ENCODE assay signal across 8 cellular contexts in genomic region chr2:234427081-234428058, GRCh38.
DNase-seq lines count a peak whose midpoint lies in the region; ATAC-seq, FAIRE-seq and TF ChIP-seq lines count a peak whose summit lies in the region.

No MANE protein-coding gene starts in this region.

- no peak for TF ChIP-seq POLR2A in endothelial cell of umbilical vein (IDR thresholded peaks at IDR 0.05; ENCODE audit: low read depth, low read length)

- peak overlapping the region; percentile 4 for H3K9ac ChIP-seq in endothelial cell of umbilical vein (replicated peaks; ENCODE audit: extremely low read depth, insufficient read depth, low read length)

- H3K27ac ChIP-seq in RWPE1 (peak overlapping the region; percentile 14; the same call in 1 of the 2 replicates), endothelial cell of umbilical vein (ENCODE audit: insufficient read depth, low read depth, low read length) (peak overlapping the region; percentile 75)

- H3K4me3 ChIP-seq in endothelial cell of umbilical vein (replicated peaks in 1 of 3; ENCODE audit: insufficient read depth in 1 of 3, low read depth in 1 of 3, low read length in 3 of 3) = no peak overlapping the region

- ATAC-seq in GM18909 (IDR thresholded peaks at IDR 0.05; ENCODE audit: poor library complexity, unreplicated experiment) = no peak
- no peak for ATAC-seq in GM18870 (IDR thresholded peaks at IDR 0.05; ENCODE audit: unreplicated experiment)

- peak; percentile 57 for FAIRE-seq in GM18507 (lab: Jason Lieb, UNC)
- FAIRE-seq in endothelial cell of umbilical vein (lab: Jason Lieb, UNC) = peak; percentile 87

- no peaks in the 10 kb centered on the region for H3K79me2 ChIP-seq in endothelial cell of umbilical vein (ENCODE audit: control insufficient read depth, insufficient read depth, low read length)

- POLR2A ChIA-PET in RWPE1 (lab: Yijun Ruan, JAX; ENCODE audit: low non-redundant PET) = no interaction called here
- POLR2A ChIA-PET in endothelial cell of umbilical vein (lab: Charles Lee) = interaction anchor here (0.7 to 1.0 kb wide), 2 partner anchors 18 to 21 kb away, joined by 7 to 9 read pairs; no protein-coding TSS in a partner anchor

- no peaks in the 10 kb centered on the region for H3K9me3 ChIP-seq in endothelial cell of umbilical vein (replicated peaks; ENCODE audit: control insufficient read depth, insufficient read depth, low read length)

- BruUV-seq in endothelial cell of umbilical vein (replicated peaks; lab: Mats Ljungman, UMichigan) = no TSS peak

- no peaks in the 10 kb centered on the region for H3K27me3 ChIP-seq in endothelial cell of umbilical vein (ENCODE audit: control insufficient read depth in 2 of 2, insufficient read depth in 2 of 2, low read length in 2 of 2)

- H3K9me1 ChIP-seq in endothelial cell of umbilical vein (replicated peaks; ENCODE audit: control insufficient read depth, extremely low read depth, insufficient read depth, low read length) = no peaks in the 10 kb centered on the region

- TF ChIP-seq CTCF in RWPE1 (conservative IDR thresholded peaks at IDR 0.05; ENCODE audit: low read depth) (no peak), endothelial cell of umbilical vein (IDR thresholded peaks at IDR 0.05; ENCODE audit: extremely low read depth in 1 of 2, insufficient read depth in 1 of 2, low read depth in 1 of 2, low read length in 2 of 2) (no peak)

- intact Hi-C loops in endothelial cell of umbilical vein (cut with micrococcal nuclease) = loop anchor here (1.0 to 10.0 kb wide), 4 partner anchors 9 to 575 kb away; partner anchors contain the start of gene HJURP

- CTCF ChIA-PET in RWPE1 (lab: Yijun Ruan, JAX) (interaction anchor here (0.5 kb wide), 1 partner anchor 140 kb away, joined by 3 read pairs; no protein-coding TSS in a partner anchor), endothelial cell of umbilical vein (lab: Charles Lee) (interaction anchor here (1.1 kb wide), 1 partner anchor 19 kb away, joined by 4 read pairs; no protein-coding TSS in a partner anchor)

- H3K4me2 ChIP-seq in endothelial cell of umbilical vein (ENCODE audit: insufficient read depth, low read length) = peak overlapping the region; percentile 20

- no peaks in the 10 kb centered on the region for H4K20me1 ChIP-seq in endothelial cell of umbilical vein (replicated peaks; ENCODE audit: control insufficient read depth, extremely low read depth, insufficient read depth, low read length)

- DNase-seq in GM18507 (ENCODE audit: extremely low spot score, insufficient read length, low read depth) (no peak), RWPE1 (ENCODE audit: low spot score) (no peak), endothelial cell of umbilical vein (ENCODE audit: low read depth, low spot score) (peak; percentile 75), renal cortical epithelial cell (ENCODE audit: low read depth) (peak; percentile 97), NCI-H187 (lab: John Stamatoyannopoulos, UW) (no peak), NCI-H2196 treated with DMSO at 0.1 percent for 48 hours (lab: John Stamatoyannopoulos, UW; ENCODE audit: unreplicated experiment) (no peak)

- dilution Hi-C loops in endothelial cell of umbilical vein (cut with MboI; ENCODE audit: extremely low pct_ligation_motif_present, low sequenced_read_pairs) = no loop called here

- no peaks in the 10 kb centered on the region for H3K36me3 ChIP-seq in endothelial cell of umbilical vein (ENCODE audit: control insufficient read depth in 2 of 2, extremely low read depth in 1 of 2, insufficient read depth in 2 of 2, low read length in 2 of 2)

- H3K4me1 ChIP-seq in endothelial cell of umbilical vein (ENCODE audit: control insufficient read depth, extremely low read depth, insufficient read depth, low read length) = peaks cover 27% of the 10 kb centered on the region

- H2AFZ ChIP-seq in endothelial cell of umbilical vein (ENCODE audit: low read depth, low read length) = peak overlapping the region; percentile 65

TF ChIP-seq in endothelial cell of umbilical vein, 7 proteins besides CTCF, POLR2A, EP300 and RAD21:
- TF ChIP-seq POLR2AphosphoS5 (IDR thresholded peaks at IDR 0.05; ENCODE audit: insufficient read depth, low read depth, low read length) = peak; percentile 31
- TF ChIP-seq FOS (IDR thresholded peaks at IDR 0.05; ENCODE audit: borderline replicate concordance, insufficient read depth, low read length) = no peak

Comparison
In these comparisons a context has a peak if more than half of its experiments do, and no peak if none do; other contexts are left out.
1. DNase-seq: peak in endothelial cell of umbilical vein (single experiment) and renal cortical epithelial cell (single experiment); none in GM18507 (single experiment), RWPE1 (single experiment), NCI-H187 (0 of 2) and NCI-H2196 treated with DMSO at 0.1 percent for 48 hours (single experiment).